1 cellular context compared by ENCODE assay signal in the genomic region with DNA sequence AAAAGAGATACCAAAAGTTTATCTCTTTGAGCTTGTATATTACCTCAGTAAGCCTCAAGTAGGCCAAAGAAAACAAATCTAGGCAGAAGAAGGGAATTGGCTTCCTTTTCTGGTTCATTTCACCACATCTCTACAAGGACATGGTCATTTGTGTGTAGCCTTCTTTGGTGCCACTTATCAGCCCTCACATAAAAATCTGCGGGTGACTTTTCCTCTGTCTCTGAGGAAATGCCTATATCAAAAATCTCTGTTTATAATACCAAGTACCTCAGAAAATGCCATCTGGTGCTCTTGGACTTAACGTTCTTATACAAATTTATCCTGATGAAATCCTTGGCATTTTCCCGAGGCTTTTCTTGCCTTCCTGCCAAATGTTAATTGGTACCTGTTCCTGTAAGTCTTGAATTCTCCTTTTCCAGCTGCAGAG.
TF ChIP-seq lines count a peak whose summit lies in the region.

No MANE protein-coding gene starts in this region.

TF ChIP-seq in IMR-90, 13 proteins besides CTCF, POLR2A, EP300 and RAD21 (continued from another document):
- TF ChIP-seq MXI1 (IDR thresholded peaks at IDR 0.05; ENCODE audit: borderline replicate concordance, low read depth, low read length) (no peak), BHLHE40 (IDR thresholded peaks at IDR 0.05; ENCODE audit: low read depth, low read length) (no peak), MAFK (IDR thresholded peaks at IDR 0.05; ENCODE audit: low read depth, low read length) (no peak)
